In genomic region chr15:57323299-57323805, GRCh38 we compare ENCODE assay signal across 15 cellular contexts. TPM values are rescaled to one million over a fixed set of nuclear protein-coding genes. Genes with fewer than 3 reads are reported as not detected.
DNase-seq lines count a peak whose midpoint lies in the region; ATAC-seq, FAIRE-seq and TF ChIP-seq lines count a peak whose summit lies in the region.
"Had no signal": no experiment of that assay in that cellular context is flagged by ENCODE, and none has a peak within 500 bp of the region (broad histone marks: within the 10 kb centered on the region; RNA-seq: fewer than 3 reads in every experiment).

No MANE protein-coding gene starts in this region.

- H3K27me3 Mint-ChIP-seq in activated CD8-positive, alpha-beta T cell treated with anti-CD3 and anti-CD28 coated beads for 36 hours, result no peaks in the 10 kb centered on the region
- H3K27me3 Mint-ChIP-seq: activated naive CD8-positive, alpha-beta T cell treated with anti-CD3 and anti-CD28 coated beads, Interleukin-2, amount 50 U/mL, for 24 hours had no signal

- H3K9me3 ChIP-seq in Peyer's patch (no peaks in the 10 kb centered on the region), keratinocyte (ENCODE audit: control insufficient read depth, low read depth, low read length) (no peaks in the 10 kb centered on the region), tibial nerve (no peaks in the 10 kb centered on the region)
- H3K9me3 ChIP-seq: stomach had no signal

- no peak for ATAC-seq in activated CD8-positive, alpha-beta T cell treated with anti-CD3 and anti-CD28 coated beads for 36 hours
- ATAC-seq in GM18867 (IDR thresholded peaks at IDR 0.05; ENCODE audit: unreplicated experiment), result no peak

- no peak for TF ChIP-seq EP300 in tibial nerve (IDR thresholded peaks at IDR 0.05)

- no peak for FAIRE-seq in keratinocyte (lab: Jason Lieb, UNC)
- FAIRE-seq: G401.6 had no signal

- POLR2A ChIA-PET in activated CD8-positive, alpha-beta T cell treated with anti-CD3 and anti-CD28 coated beads for 36 hours (lab: Charles Lee), result no interaction called here

- no peaks in the 10 kb centered on the region for H3K36me3 ChIP-seq in Peyer's patch
- H3K36me3 ChIP-seq in keratinocyte (ENCODE audit: control insufficient read depth in 2 of 2, extremely low read depth in 1 of 2, insufficient read depth in 2 of 2, low read length in 2 of 2), result no peaks in the 10 kb centered on the region
- H3K36me3 ChIP-seq in tibial nerve, result no peaks in the 10 kb centered on the region
- H3K36me3 ChIP-seq: stomach had no signal

- no peak overlapping the region for H3K4me2 ChIP-seq in keratinocyte (ENCODE audit: control insufficient read depth, extremely low read depth, insufficient read depth, low read depth, low read length)
- H3K4me2 ChIP-seq: smooth muscle cell had no signal

- H3K4me1 Mint-ChIP-seq in activated CD8-positive, alpha-beta T cell treated with anti-CD3 and anti-CD28 coated beads for 36 hours (ENCODE audit: low read depth), result peaks cover 5% of the 10 kb centered on the region

- no peak overlapping the region for H3K27ac Mint-ChIP-seq in activated CD8-positive, alpha-beta T cell treated with anti-CD3 and anti-CD28 coated beads for 36 hours
- H3K27ac Mint-ChIP-seq: activated naive CD8-positive, alpha-beta T cell treated with anti-CD3 and anti-CD28 coated beads, Interleukin-2, amount 50 U/mL, for 24 hours; activated T-cell treated with anti-CD3 and anti-CD28 coated beads, Interleukin-2, amount 50 U/mL, for 72 hours had no signal

- H3K9ac ChIP-seq in keratinocyte (ENCODE audit: control insufficient read depth, extremely low read depth, insufficient read depth, low read length), result no peak overlapping the region

- WGBS in tibial nerve, 2 donors, result 85 to 92% methylated on average over 12 of the region's 12 CpGs

- CTCF ChIA-PET in activated CD8-positive, alpha-beta T cell treated with anti-CD3 and anti-CD28 coated beads for 36 hours (lab: Charles Lee), result interaction anchor here (0.7 kb wide), 1 partner anchor 18 kb away, joined by 3 read pairs; no protein-coding TSS in a partner anchor

- dilution Hi-C loops in keratinocyte (cut with MboI; ENCODE audit: extremely low pct_ligation_motif_present, low sequenced_read_pairs), result no loop called here

- H3K9me1 ChIP-seq in keratinocyte (ENCODE audit: control insufficient read depth, extremely low read depth, insufficient read depth, low read length), result no peaks in the 10 kb centered on the region

- no peaks in the 10 kb centered on the region for H3K36me3 Mint-ChIP-seq in activated CD8-positive, alpha-beta T cell treated with anti-CD3 and anti-CD28 coated beads for 36 hours (ENCODE audit: low read depth)

- no peaks in the 10 kb centered on the region for H4K20me1 ChIP-seq in keratinocyte (ENCODE audit: control insufficient read depth, extremely low read depth, insufficient read depth, low read length)

- no peak overlapping the region for H3K4me3 Mint-ChIP-seq in activated CD8-positive, alpha-beta T cell treated with anti-CD3 and anti-CD28 coated beads for 36 hours
- H3K4me3 Mint-ChIP-seq: activated naive CD8-positive, alpha-beta T cell treated with anti-CD3 and anti-CD28 coated beads, Interleukin-2, amount 50 U/mL, for 24 hours; activated T-cell treated with anti-CD3 and anti-CD28 coated beads, Interleukin-2, amount 50 U/mL, for 72 hours had no signal

- TF ChIP-seq CTCF in Peyer's patch (IDR thresholded peaks at IDR 0.05), result no peak
- TF ChIP-seq CTCF in keratinocyte (optimal IDR thresholded peaks at IDR 0.05 in 1 of 3, IDR thresholded peaks at IDR 0.05 in 1 of 3, conservative IDR thresholded peaks at IDR 0.05 in 1 of 3; ENCODE audit: extremely low read depth in 1 of 3, insufficient read depth in 2 of 3, low read length in 3 of 3), result no peak
- TF ChIP-seq CTCF in tibial nerve (IDR thresholded peaks at IDR 0.05), result no peak
- no peak for TF ChIP-seq CTCF in activated CD8-positive, alpha-beta T cell treated with anti-CD3 and anti-CD28 coated beads for 36 hours (IDR thresholded peaks at IDR 0.05)

- H3K4me3 ChIP-seq in Peyer's patch (no peak overlapping the region), keratinocyte (ENCODE audit: control insufficient read depth in 2 of 3, extremely low read depth in 1 of 3, insufficient read depth in 2 of 3, low read depth in 1 of 3, low read length in 3 of 3) (no peak overlapping the region), tibial nerve (no peak overlapping the region)
- H3K4me3 ChIP-seq: smooth muscle cell, stomach had no signal

- no peak for TF ChIP-seq POLR2A in Peyer's patch (IDR thresholded peaks at IDR 0.05)
- no peak for TF ChIP-seq POLR2A in tibial nerve (IDR thresholded peaks at IDR 0.05)

- H3K79me2 ChIP-seq in keratinocyte (ENCODE audit: control insufficient read depth, insufficient read depth, low read length), result no peaks in the 10 kb centered on the region

- H3K4me1 ChIP-seq in Peyer's patch, result peaks cover 0 to 31% (median 4%) of the 10 kb centered on the region in 4 donors
- H3K4me1 ChIP-seq in keratinocyte (ENCODE audit: control insufficient read depth, extremely low read depth, insufficient read depth, low read length), result peaks cover 6% of the 10 kb centered on the region
- peaks cover 0 to 19% (median 0%) of the 10 kb centered on the region in 4 donors for H3K4me1 ChIP-seq in tibial nerve

- H3K27ac ChIP-seq in Peyer's patch, result peak overlapping the region in 3 of 4 donors; percentile 74 to 94 (median 87)
- no peak overlapping the region for H3K27ac ChIP-seq in keratinocyte (ENCODE audit: control insufficient read depth, insufficient read depth, low read length)
- H3K27ac ChIP-seq in tibial nerve, result peak overlapping the region in 3 of 4 donors; percentile 63 to 81 (median 74)

- DNase-seq in NCI-H345 (lab: John Stamatoyannopoulos, UW), result peak; percentile 67
- no peak for DNase-seq in NCI-H345 treated with DMSO at 0.1 percent for 48 hours (lab: John Stamatoyannopoulos, UW; ENCODE audit: unreplicated experiment)
- DNase-seq in Peyer's patch, result no peak
- DNase-seq in keratinocyte (ENCODE audit: low read depth, low spot score), result no peak
- no peak for DNase-seq in tibial nerve (ENCODE audit: low spot score in 2 of 2)
- DNase-seq in activated CD8-positive, alpha-beta T cell treated with anti-CD3 and anti-CD28 coated beads for 36 hours, result no peak
- DNase-seq in NCI-H128 (lab: John Stamatoyannopoulos, UW; ENCODE audit: unreplicated experiment), result no peak
- DNase-seq: activated CD4-positive, alpha-beta T cell treated with anti-CD3 and anti-CD28 coated beads, Interleukin-2, amount 50 U/mL, for 48 hours; activated naive CD8-positive, alpha-beta T cell treated with anti-CD3 and anti-CD28 coated beads, Interleukin-2, amount 50 U/mL, for 24 hours; foreskin melanocyte; stomach had no signal

- H3K9me3 Mint-ChIP-seq in activated CD8-positive, alpha-beta T cell treated with anti-CD3 and anti-CD28 coated beads for 36 hours, result no peaks in the 10 kb centered on the region
- H3K9me3 Mint-ChIP-seq: activated naive CD8-positive, alpha-beta T cell treated with anti-CD3 and anti-CD28 coated beads, Interleukin-2, amount 50 U/mL, for 24 hours; activated T-cell treated with anti-CD3 and anti-CD28 coated beads, Interleukin-2, amount 50 U/mL, for 72 hours had no signal

- H3K27me3 ChIP-seq in Peyer's patch (no peaks in the 10 kb centered on the region), keratinocyte (ENCODE audit: control insufficient read depth, extremely low read depth, insufficient read depth, low read length) (peaks cover 4% of the 10 kb centered on the region), tibial nerve (no peaks in the 10 kb centered on the region)
- H3K27me3 ChIP-seq: stomach had no signal

- peak overlapping the region; percentile 87 for H2AFZ ChIP-seq in keratinocyte (ENCODE audit: control insufficient read depth, low read length)

- intact Hi-C loops in activated CD8-positive, alpha-beta T cell treated with anti-CD3 and anti-CD28 coated beads for 36 hours (cut with micrococcal nuclease), result no loop called here

RNA-seq across cellular contexts. Expression of gene CGNL1, which starts 53.0 kb away (rescaled TPM):
- total RNA-seq in Peyer's patch (1 to 10 TPM; 1.2 to 9.9 (median 2.1) TPM), tibial nerve (10 to 100 TPM; 15.9 to 36.7 (median 29.2) TPM)
- 0.05 to 0.09 TPM (median 0.07 TPM) in 3 replicates for polyA plus RNA-seq in keratinocyte
- 0.75 TPM for polyA plus RNA-seq in keratinocyte (2011; ENCODE audit: low read depth)
- 0.04 and 0.09 TPM in 2 replicates for polyA plus RNA-seq in keratinocyte (2011; cell fraction: cytosol; rRNA removed)
- 0.15 and 0.16 TPM in 2 replicates for polyA plus RNA-seq in keratinocyte (2011; cell fraction: nucleus; rRNA removed)
- 0.08 and 0.47 TPM in 2 replicates for polyA plus RNA-seq in keratinocyte (2012; ENCODE audit: low replicate concordance)
- 0.03 to 0.07 TPM in 2 of 3 replicates, not detected in the other for polyA minus RNA-seq in keratinocyte
- polyA minus RNA-seq in keratinocyte (2011; cell fraction: cytosol; rRNA and poly(A)+ RNA removed), result not detected
- polyA minus RNA-seq in keratinocyte (2011; cell fraction: nucleus; rRNA and poly(A)+ RNA removed), result 0.11 and 0.16 TPM in 2 replicates
- total RNA-seq in activated CD8-positive, alpha-beta T cell treated with anti-CD3 and anti-CD28 coated beads for 36 hours, result not detected
- total RNA-seq: activated T-cell treated with anti-CD3 and anti-CD28 coated beads, Interleukin-2, amount 50 U/mL, for 72 hours had no signal
